Comparison of ENCODE assay signal across 19 cellular contexts in genomic region chr15:62749445-62749844, GRCh38.
DNase-seq lines count a peak whose midpoint lies in the region; ATAC-seq and TF ChIP-seq lines count a peak whose summit lies in the region.
"Had no signal": no experiment of that assay in that cellular context is flagged by ENCODE, and none has a peak within 500 bp of the region (broad histone marks: within the 10 kb centered on the region; RNA-seq: fewer than 3 reads in every experiment).

No MANE protein-coding gene starts in this region.

- no peak overlapping the region for H4K5ac ChIP-seq in H9 (ENCODE audit: insufficient read length, low read depth, low read length)

- H3K79me1 ChIP-seq in H9 (ENCODE audit: insufficient read depth, low read depth, low read length, poor library complexity, severe bottlenecking): no peaks in the 10 kb centered on the region

- no peak overlapping the region for H3K18ac ChIP-seq in H9 (ENCODE audit: insufficient read length, low read depth, low read length)

- no peaks in the 10 kb centered on the region for H3K23me2 ChIP-seq in H9 (ENCODE audit: insufficient read length, low read depth, low read length, poor library complexity, severe bottlenecking)

- H3K27me3 Mint-ChIP-seq in H9 (ENCODE audit: low read depth): no peaks in the 10 kb centered on the region
- H3K27me3 Mint-ChIP-seq: activated naive CD4-positive, alpha-beta T cell treated with anti-CD3 and anti-CD28 coated beads, Interleukin-2, amount 50 U/mL, for 24 hours had no signal

- H3K27ac ChIP-seq in H9 (ENCODE audit: insufficient read length, low read depth, low read length) (no peak overlapping the region), angular gyrus (ENCODE audit: low read depth, low read length) (peak overlapping the region; percentile 88), substantia nigra (ENCODE audit: low read depth, low read length, poor library complexity, severe bottlenecking) (peak overlapping the region; percentile 76)
- H3K27ac ChIP-seq: esophagus squamous epithelium, uterus had no signal

- no peak overlapping the region for H4K91ac ChIP-seq in H9 (ENCODE audit: insufficient read length, low read depth, low read length)

- H3K27me3 ChIP-seq in H9 (ENCODE audit: insufficient read depth, low read length): no peaks in the 10 kb centered on the region
- H3K27me3 ChIP-seq: esophagus squamous epithelium, uterus had no signal

- TF ChIP-seq CTCF in H9 (conservative IDR thresholded peaks at IDR 0.05) (no peak), mucosa of descending colon (IDR thresholded peaks at IDR 0.05) (no peak)

- no peak overlapping the region for H2BK12ac ChIP-seq in H9 (ENCODE audit: insufficient read length, low read depth, low read length)

- no peak overlapping the region for H2AK5ac ChIP-seq in H9 (ENCODE audit: insufficient read length, low read length)

- no peak overlapping the region for H3T11ph ChIP-seq in H9 (ENCODE audit: low read length)

- H4K20me1 ChIP-seq in H9 (ENCODE audit: control insufficient read depth, insufficient read depth, insufficient read length): no peaks in the 10 kb centered on the region

- no peak overlapping the region for H3K4ac ChIP-seq in H9 (ENCODE audit: low read depth, low read length)

- DNase-seq in H9 (no peak), iPS-NIHi7 (ENCODE audit: extremely low spot score) (peak; percentile 29), substantia nigra (lab: John Stamatoyannopoulos, UW) (no peak), NCI-H1694 treated with DMSO at 0.1 percent for 48 hours (lab: John Stamatoyannopoulos, UW) (no peak), mucosa of descending colon (no peak)
- DNase-seq: activated T-cell treated with anti-CD3 and anti-CD28 coated beads, Interleukin-2, amount 50 U/mL, for 72 hours; endodermal cell; esophagus squamous epithelium; NCI-H1048; NCI-H1930; NCI-H345; NCI-H82; OCI-M1; SHP77; uterus had no signal

- H2BK15ac ChIP-seq in H9 (ENCODE audit: low read depth, low read length): no peak overlapping the region

- no peak overlapping the region for H3K4me2 ChIP-seq in H9 (ENCODE audit: insufficient read depth, insufficient read length, low read length)

- H4K8ac ChIP-seq in H9 (replicated peaks; ENCODE audit: insufficient read length, low read depth, low read length): no peak overlapping the region

- H3K9ac ChIP-seq in H9 (ENCODE audit: extremely low read depth, insufficient read length, low read length): no peak overlapping the region

- H3K56ac ChIP-seq in H9 (ENCODE audit: insufficient read length, low read depth, low read length): no peak overlapping the region

- no peak overlapping the region for H3K14ac ChIP-seq in H9 (ENCODE audit: insufficient read depth, low read length)

- H2BK5ac ChIP-seq in H9 (ENCODE audit: insufficient read length, low read length): no peak overlapping the region

- intact Hi-C loops in mucosa of descending colon (cut with DNase I, micrococcal nuclease): no loop called here

- H3K9me3 ChIP-seq in H9 (ENCODE audit: control insufficient read depth, low read depth, low read length): no peaks in the 10 kb centered on the region
- H3K9me3 ChIP-seq in mucosa of descending colon: no peaks in the 10 kb centered on the region
- H3K9me3 ChIP-seq: esophagus squamous epithelium, uterus had no signal

- no peaks in the 10 kb centered on the region for H3K9me3 Mint-ChIP-seq in H9
- H3K9me3 Mint-ChIP-seq: activated naive CD4-positive, alpha-beta T cell treated with anti-CD3 and anti-CD28 coated beads, Interleukin-2, amount 50 U/mL, for 24 hours; activated T-cell treated with anti-CD3 and anti-CD28 coated beads, Interleukin-2, amount 50 U/mL, for 72 hours; endodermal cell had no signal

- no peak overlapping the region for H2BK20ac ChIP-seq in H9 (ENCODE audit: low read depth, low read length, poor library complexity, severe bottlenecking)

- ATAC-seq in mucosa of descending colon (no peak), HG02642 (IDR thresholded peaks at IDR 0.05; ENCODE audit: poor library complexity, unreplicated experiment) (no peak)
- ATAC-seq: activated T-cell treated with anti-CD3 and anti-CD28 coated beads, Interleukin-2, amount 50 U/mL, for 72 hours; left lobe of liver had no signal

- H3K4me1 Mint-ChIP-seq in H9: peaks cover 24 to 33% of the 10 kb centered on the region in 2 experiments
- H3K4me1 Mint-ChIP-seq: activated naive CD4-positive, alpha-beta T cell treated with anti-CD3 and anti-CD28 coated beads, Interleukin-2, amount 50 U/mL, for 24 hours had no signal

- no peak overlapping the region for H3K4me3 ChIP-seq in mucosa of descending colon
- H3K4me3 ChIP-seq: esophagus squamous epithelium, uterus had no signal

- H3K4me3 Mint-ChIP-seq in H9: peak overlapping the region in 1 of 2 experiments; percentile 47; a peak in 1 of 5 replicates
- H3K4me3 Mint-ChIP-seq: activated naive CD4-positive, alpha-beta T cell treated with anti-CD3 and anti-CD28 coated beads, Interleukin-2, amount 50 U/mL, for 24 hours; activated T-cell treated with anti-CD3 and anti-CD28 coated beads, Interleukin-2, amount 50 U/mL, for 72 hours; endodermal cell had no signal

- no peak overlapping the region for H2BK120ac ChIP-seq in H9 (ENCODE audit: low read depth, low read length, poor library complexity, severe bottlenecking)

- no peaks in the 10 kb centered on the region for H3K79me2 ChIP-seq in H9 (ENCODE audit: insufficient read depth, low read length)

- no peak overlapping the region for H2AFZ ChIP-seq in H9 (ENCODE audit: low read length)

- H3K23ac ChIP-seq in H9 (ENCODE audit: insufficient read length, low read depth, low read length): no peak overlapping the region

- no peaks in the 10 kb centered on the region for H3K36me3 ChIP-seq in mucosa of descending colon (ENCODE audit: low read depth)
- H3K36me3 ChIP-seq: esophagus squamous epithelium, uterus had no signal

- peak overlapping the region in 2 of 3 experiments; percentile 56 to 61; a peak in 3 of 7 replicates for H3K27ac Mint-ChIP-seq in H9
- H3K27ac Mint-ChIP-seq: activated naive CD4-positive, alpha-beta T cell treated with anti-CD3 and anti-CD28 coated beads, Interleukin-2, amount 50 U/mL, for 24 hours; activated T-cell treated with anti-CD3 and anti-CD28 coated beads, Interleukin-2, amount 50 U/mL, for 72 hours; endodermal cell had no signal

- H3K36me3 Mint-ChIP-seq in H9 (ENCODE audit: insufficient read depth in 1 of 3, low read depth in 3 of 3): no peaks in the 10 kb centered on the region; a peak in 1 of 7 replicates
- H3K36me3 Mint-ChIP-seq: activated naive CD4-positive, alpha-beta T cell treated with anti-CD3 and anti-CD28 coated beads, Interleukin-2, amount 50 U/mL, for 24 hours had no signal

- H3K4me1 ChIP-seq in H9 (ENCODE audit: insufficient read depth, low read length) (peaks cover 14% of the 10 kb centered on the region; the same call in 1 of the 2 replicates), mucosa of descending colon (ENCODE audit: low read depth) (no peaks in the 10 kb centered on the region)
- H3K4me1 ChIP-seq: esophagus squamous epithelium, uterus had no signal
